Comparison of ENCODE assay signal across 28 cellular contexts in the genomic region with DNA sequence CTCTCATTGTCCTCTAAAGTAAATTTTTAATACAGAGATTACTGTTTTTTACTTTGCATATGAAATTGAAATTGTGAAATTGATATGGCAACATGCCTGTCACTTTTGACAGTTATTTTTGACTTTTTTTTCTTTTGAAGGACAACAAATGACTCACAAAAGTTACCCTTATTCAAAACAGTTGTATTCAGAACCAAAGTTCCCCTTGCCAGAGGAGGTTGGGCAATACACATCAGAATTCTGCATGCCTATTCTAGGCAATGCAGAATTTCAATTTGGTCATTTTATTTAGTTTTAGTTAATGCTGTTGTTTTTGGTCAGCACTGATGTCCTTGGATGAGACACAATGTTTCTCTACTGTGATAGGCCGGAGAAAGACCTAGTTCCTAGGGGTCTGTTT.
"Had no signal": no experiment of that assay in that cellular context is flagged by ENCODE, and none has a peak within 500 bp of the region (broad histone marks: within the 10 kb centered on the region; RNA-seq: fewer than 3 reads in every experiment).

No MANE protein-coding gene starts in this region.

- H3K4me1 Mint-ChIP-seq: activated B cell treated with CpG ODN at 0.5 μM for 24 hours; activated CD4-positive, alpha-beta T cell treated with anti-CD3 and anti-CD28 coated beads, Interleukin-2, amount 10 ng/mL, durations not matched to agents 24 days and 14 days; activated CD8-positive, alpha-beta memory T cell treated with anti-CD3 and anti-CD28 coated beads, Interleukin-2, amount 10 ng/mL, durations not matched to agents 7 days and 5 days; activated naive CD8-positive, alpha-beta T cell treated with anti-CD3 and anti-CD28 coated beads, Interleukin-2, amount 50 U/mL, for 24 hours had no signal

- ATAC-seq: activated CD8-positive, alpha-beta memory T cell treated with anti-CD3 and anti-CD28 coated beads, Interleukin-2, amount 10 ng/mL, durations not matched to agents 7 days and 5 days; activated naive CD4-positive, alpha-beta T cell treated with anti-CD3 and anti-CD28 coated beads, Interleukin-2, amount 50 U/mL, for 72 hours; activated naive CD8-positive, alpha-beta T cell treated with anti-CD3 and anti-CD28 coated beads, Interleukin-2, amount 50 U/mL, for 24 hours; activated T-cell treated with anti-CD3 and anti-CD28 coated beads, Interleukin-2, amount 50 U/mL, for 4 hours; SK-N-SH treated with all-trans-retinoic acid at 6 μM for 48 hours had no signal

- H3K9me3 ChIP-seq: MG63, Peyer's patch, SJSA1 had no signal

- H3K27ac ChIP-seq: brain microvascular endothelial cell, KMS-11, Peyer's patch, SJSA1 had no signal

- H3K4me2 ChIP-seq: KMS-11 had no signal

- H3K36me3 Mint-ChIP-seq: activated CD8-positive, alpha-beta memory T cell treated with anti-CD3 and anti-CD28 coated beads, Interleukin-2, amount 10 ng/mL, durations not matched to agents 7 days and 5 days; activated naive CD4-positive, alpha-beta T cell treated with anti-CD3 and anti-CD28 coated beads, Interleukin-2, amount 50 U/mL, for 72 hours had no signal

- H3K27ac Mint-ChIP-seq: activated B cell treated with CpG ODN at 0.5 μM for 24 hours; activated CD4-positive, alpha-beta T cell treated with anti-CD3 and anti-CD28 coated beads, Interleukin-2, amount 10 ng/mL, durations not matched to agents 24 days and 14 days; activated CD8-positive, alpha-beta memory T cell treated with anti-CD3 and anti-CD28 coated beads, Interleukin-2, amount 10 ng/mL, durations not matched to agents 7 days and 5 days; activated naive CD4-positive, alpha-beta T cell treated with anti-CD3 and anti-CD28 coated beads, Interleukin-2, amount 50 U/mL, for 72 hours; activated naive CD8-positive, alpha-beta T cell treated with anti-CD3 and anti-CD28 coated beads, Interleukin-2, amount 50 U/mL, for 24 hours; T-helper 1 cell treated with Interleukin-12 subunit alpha and Interleukin-12 subunit beta and Interleukin-4 antibody, amounts not matched to agents 30 μg/mL and 1 μg/mL, for 36 hours had no signal

- H3K27me3 Mint-ChIP-seq: activated B cell treated with CpG ODN at 0.5 μM for 24 hours; activated CD4-positive, alpha-beta T cell treated with anti-CD3 and anti-CD28 coated beads, Interleukin-2, amount 10 ng/mL, durations not matched to agents 24 days and 14 days; activated CD8-positive, alpha-beta memory T cell treated with anti-CD3 and anti-CD28 coated beads, Interleukin-2, amount 10 ng/mL, durations not matched to agents 7 days and 5 days; activated naive CD8-positive, alpha-beta T cell treated with anti-CD3 and anti-CD28 coated beads, Interleukin-2, amount 50 U/mL, for 24 hours had no signal

- H3K4me1 ChIP-seq: Peyer's patch had no signal

- H3K9ac ChIP-seq: KMS-11 had no signal

- H3K4me3 Mint-ChIP-seq: activated B cell treated with CpG ODN at 0.5 μM for 24 hours; activated CD4-positive, alpha-beta T cell treated with anti-CD3 and anti-CD28 coated beads, Interleukin-2, amount 10 ng/mL, durations not matched to agents 24 days and 14 days; activated CD8-positive, alpha-beta memory T cell treated with anti-CD3 and anti-CD28 coated beads, Interleukin-2, amount 10 ng/mL, durations not matched to agents 7 days and 5 days; activated naive CD8-positive, alpha-beta T cell treated with anti-CD3 and anti-CD28 coated beads, Interleukin-2, amount 50 U/mL, for 24 hours; activated T-cell treated with anti-CD3 and anti-CD28 coated beads, Interleukin-2, amount 50 U/mL, for 4 hours; T-helper 1 cell treated with Interleukin-12 subunit alpha and Interleukin-12 subunit beta and Interleukin-4 antibody, amounts not matched to agents 30 μg/mL and 1 μg/mL, for 36 hours had no signal

- DNase-seq: activated B cell treated with CpG ODN at 0.5 μM for 24 hours; activated CD4-positive, alpha-beta T cell treated with anti-CD3 and anti-CD28 coated beads for 1 hour; activated CD4-positive, alpha-beta T cell treated with anti-CD3 and anti-CD28 coated beads, Interleukin-2, amount 10 ng/mL, durations not matched to agents 24 days and 14 days; activated CD4-positive, alpha-beta T cell treated with anti-CD3 and anti-CD28 coated beads, Interleukin-2, amount 50 U/mL, for 48 hours; activated CD8-positive, alpha-beta memory T cell treated with anti-CD3 and anti-CD28 coated beads, Interleukin-2, amount 10 ng/mL, durations not matched to agents 7 days and 5 days; activated effector memory CD4-positive, alpha-beta T cell treated with anti-CD3 and anti-CD28 coated beads, Interleukin-2, amount 50 U/mL, for 16 hours; activated naive CD4-positive, alpha-beta T cell treated with Interleukin-2 at 50 U/mL for 16 hours; activated naive CD8-positive, alpha-beta T cell treated with anti-CD3 and anti-CD28 coated beads, Interleukin-2, amount 50 U/mL, for 24 hours; activated T-cell treated with anti-CD3 and anti-CD28 coated beads, Interleukin-2, amount 50 U/mL, for 4 hours; amygdala; brain microvascular endothelial cell; caudate nucleus; MG63; MV-4-11; NCI-H1092 treated with DMSO at 0.1 percent for 48 hours; NCI-H1417 treated with DMSO at 0.1 percent for 48 hours; NCI-H1694; NCI-H2029; NCI-H345; NCI-H510A; Peyer's patch; SHP77; T-helper 9 cell had no signal

- H3K9me3 Mint-ChIP-seq: activated B cell treated with CpG ODN at 0.5 μM for 24 hours; activated CD4-positive, alpha-beta T cell treated with anti-CD3 and anti-CD28 coated beads, Interleukin-2, amount 10 ng/mL, durations not matched to agents 24 days and 14 days; activated naive CD4-positive, alpha-beta T cell treated with anti-CD3 and anti-CD28 coated beads, Interleukin-2, amount 50 U/mL, for 72 hours; activated naive CD8-positive, alpha-beta T cell treated with anti-CD3 and anti-CD28 coated beads, Interleukin-2, amount 50 U/mL, for 24 hours; T-helper 1 cell treated with Interleukin-12 subunit alpha and Interleukin-12 subunit beta and Interleukin-4 antibody, amounts not matched to agents 30 μg/mL and 1 μg/mL, for 36 hours had no signal

- H3K27me3 ChIP-seq: brain microvascular endothelial cell, MG63, Peyer's patch, SJSA1 had no signal

- H3K36me3 ChIP-seq: brain microvascular endothelial cell, MG63, Peyer's patch, SJSA1 had no signal

- H3K4me3 ChIP-seq: MG63, Peyer's patch, SJSA1 had no signal
